12 cellular contexts compared by ENCODE assay signal in genomic region chrX:136856527-136856926, GRCh38. TPM values are rescaled to one million over a fixed set of nuclear protein-coding genes. Genes with fewer than 3 reads are reported as not detected.
DNase-seq lines count a peak whose midpoint lies in the region; ATAC-seq and TF ChIP-seq lines count a peak whose summit lies in the region.
"Had no signal": no experiment of that assay in that cellular context is flagged by ENCODE, and none has a peak within 500 bp of the region (broad histone marks: within the 10 kb centered on the region; RNA-seq: fewer than 3 reads in every experiment).

No MANE protein-coding gene starts in this region.

- H3K4me3 ChIP-seq in Karpas-422 (ENCODE audit: low read length) (no peak overlapping the region), breast epithelium (no peak overlapping the region)
- H3K4me3 ChIP-seq: thyroid gland had no signal

- H2AFZ ChIP-seq in Karpas-422 (ENCODE audit: low read length), result no peak overlapping the region

- intact Hi-C loops in breast epithelium (cut with DNase I; ENCODE audit: low total_unique reads), result no loop called here

- peak; percentile 32 for DNase-seq in Karpas-422
- DNase-seq in globus pallidus (ENCODE audit: low spot score), result peak; percentile 12
- no peak for DNase-seq in activated CD4-positive, alpha-beta T cell treated with anti-CD3 and anti-CD28 coated beads for 4 hours
- no peak for DNase-seq in breast epithelium (ENCODE audit: low spot score in 2 of 2)
- DNase-seq in stimulated activated CD4-positive, alpha-beta T cell treated with anti-CD3 and anti-CD28 coated beads, Interleukin-4, amount 100 ng/mL, for 4 hours, result no peak
- DNase-seq: Calu3, kidney glomerular epithelial cell, occipital lobe, thyroid gland had no signal

- H3K27ac Mint-ChIP-seq in activated T-helper 17 cell treated with anti-CD3 and anti-CD28 coated beads, Interleukin-2, amount 50 U/mL, for 72 hours, result no peak overlapping the region

- H3K36me3 ChIP-seq in Karpas-422 (ENCODE audit: insufficient read depth, low read length) (no peaks in the 10 kb centered on the region), breast epithelium (no peaks in the 10 kb centered on the region)
- H3K36me3 ChIP-seq: thyroid gland had no signal

- H3K4me2 ChIP-seq in Karpas-422 (ENCODE audit: low read depth, low read length, poor library complexity, severe bottlenecking), result no peak overlapping the region

- no peak overlapping the region for H3K27ac ChIP-seq in Karpas-422 (ENCODE audit: low read length)
- no peak overlapping the region for H3K27ac ChIP-seq in breast epithelium
- H3K27ac ChIP-seq: thyroid gland had no signal

- no peaks in the 10 kb centered on the region for H3K79me2 ChIP-seq in Karpas-422 (ENCODE audit: low read length)

- no peaks in the 10 kb centered on the region for H3K4me1 ChIP-seq in Karpas-422 (ENCODE audit: low read length)
- no peaks in the 10 kb centered on the region for H3K4me1 ChIP-seq in breast epithelium
- H3K4me1 ChIP-seq: thyroid gland had no signal

- peaks cover 84% of the 10 kb centered on the region for H3K36me3 Mint-ChIP-seq in activated T-helper 17 cell treated with anti-CD3 and anti-CD28 coated beads, Interleukin-2, amount 50 U/mL, for 72 hours (ENCODE audit: low read depth)

- H3K27me3 ChIP-seq in Karpas-422 (ENCODE audit: low read length), result no peaks in the 10 kb centered on the region
- no peaks in the 10 kb centered on the region for H3K27me3 ChIP-seq in breast epithelium
- H3K27me3 ChIP-seq: thyroid gland had no signal

- no peak for TF ChIP-seq POLR2A in breast epithelium (IDR thresholded peaks at IDR 0.05)

- H3K9me3 Mint-ChIP-seq in activated T-helper 17 cell treated with anti-CD3 and anti-CD28 coated beads, Interleukin-2, amount 50 U/mL, for 72 hours, result no peaks in the 10 kb centered on the region

- H3K27me3 Mint-ChIP-seq in activated T-helper 17 cell treated with anti-CD3 and anti-CD28 coated beads, Interleukin-2, amount 50 U/mL, for 72 hours, result no peaks in the 10 kb centered on the region

- peak; percentile 78 for ATAC-seq in GM18858 (IDR thresholded peaks at IDR 0.05; ENCODE audit: unreplicated experiment)
- peak; percentile 78 for ATAC-seq in GM21717 (IDR thresholded peaks at IDR 0.05; ENCODE audit: unreplicated experiment)
- no peak for ATAC-seq in activated T-helper 17 cell treated with anti-CD3 and anti-CD28 coated beads, Interleukin-2, amount 50 U/mL, for 72 hours (replicated peaks)

- no peaks in the 10 kb centered on the region for H4K20me1 ChIP-seq in Karpas-422 (ENCODE audit: insufficient read depth, low read depth, low read length)

- H3K4me3 Mint-ChIP-seq in activated T-helper 17 cell treated with anti-CD3 and anti-CD28 coated beads, Interleukin-2, amount 50 U/mL, for 72 hours, result no peak overlapping the region

- no peak for TF ChIP-seq CTCF in breast epithelium (IDR thresholded peaks at IDR 0.05)

- H3K9me2 ChIP-seq in Karpas-422 (replicated peaks; ENCODE audit: insufficient read depth, low read length), result no peaks in the 10 kb centered on the region

- no peak overlapping the region for H3K9ac ChIP-seq in Karpas-422 (ENCODE audit: low read length)

- H3K9me3 ChIP-seq in Karpas-422 (ENCODE audit: low read length), result no peaks in the 10 kb centered on the region
- no peaks in the 10 kb centered on the region for H3K9me3 ChIP-seq in breast epithelium
- H3K9me3 ChIP-seq: thyroid gland had no signal

- H3K4me1 Mint-ChIP-seq in activated T-helper 17 cell treated with anti-CD3 and anti-CD28 coated beads, Interleukin-2, amount 50 U/mL, for 72 hours, result peaks cover 18% of the 10 kb centered on the region

RNA-seq across cellular contexts. Expression of gene RBMX, which starts 24.0 kb away (rescaled TPM):
- total RNA-seq in Karpas-422 (2014; rRNA removed; shearing (Covaris generic); ENCODE audit: low replicate concordance), result 186 and 263 TPM in 2 replicates
- total RNA-seq in activated T-helper 17 cell treated with anti-CD3 and anti-CD28 coated beads, Interleukin-2, amount 50 U/mL, for 72 hours, result 100 to 1,000 TPM; 214 to 247 TPM
- 100 to 1,000 TPM; 255 to 331 (median 264) TPM for total RNA-seq in breast epithelium

Comparison
In these comparisons a context has a peak if more than half of its experiments do, and no peak if none do; other contexts are left out.
1. DNase-seq: peak in Karpas-422 (single experiment) and globus pallidus (single experiment); none in activated CD4-positive, alpha-beta T cell treated with anti-CD3 and anti-CD28 coated beads for 4 hours (0 of 2), breast epithelium (0 of 2) and stimulated activated CD4-positive, alpha-beta T cell treated with anti-CD3 and anti-CD28 coated beads, Interleukin-4, amount 100 ng/mL, for 4 hours (0 of 2).